Comparison of ENCODE assay signal across 8 cellular contexts in genomic region chr16:73032548-73033270, GRCh38. TPM values are rescaled to one million over a fixed set of nuclear protein-coding genes. Genes with fewer than 3 reads are reported as not detected.
DNase-seq lines count a peak whose midpoint lies in the region; ATAC-seq and TF ChIP-seq lines count a peak whose summit lies in the region.

No MANE protein-coding gene starts in this region.

- H3K4me3 Mint-ChIP-seq in activated B cell treated with CpG ODN at 0.5 μM for 24 hours, result peak overlapping the region; percentile 45
- H3K4me3 Mint-ChIP-seq in nephron progenitor cell, result peak overlapping the region; percentile 71

- H3K9ac ChIP-seq in BLaER1 treated with 17β-estradiol and CSF1 and Interleukin-3, amounts not matched to agents 10 nM and 100 nM, result peak overlapping the region in 7 of 11 experiments; percentile 1 to 65 (median 33); a peak in 11 of 22 replicates

- H3K27ac Mint-ChIP-seq in activated B cell treated with CpG ODN at 0.5 μM for 24 hours (peak overlapping the region; percentile 53), nephron progenitor cell (peak overlapping the region; percentile 97)

- POLR2A ChIA-PET in activated B cell treated with CpG ODN at 0.5 μM for 24 hours (lab: Charles Lee), result interaction anchor here (0.6 kb wide), 1 partner anchor 387 kb away, joined by 3 read pairs; no protein-coding TSS in a partner anchor

- H4K20me1 ChIP-seq in BLaER1 treated with 17β-estradiol and CSF1 and Interleukin-3, amounts not matched to agents 10 nM and 100 nM, result peaks cover 0 to 93% (median 0%) of the 10 kb centered on the region in 11 experiments; a peak in 8 of 22 replicates

- H3K4me1 Mint-ChIP-seq in activated B cell treated with CpG ODN at 0.5 μM for 24 hours (peaks cover 45% of the 10 kb centered on the region), nephron progenitor cell (peaks cover 100% of the 10 kb centered on the region)

- H3K4me2 ChIP-seq in BLaER1 treated with 17β-estradiol and CSF1 and Interleukin-3, amounts not matched to agents 10 nM and 100 nM, result peak overlapping the region; percentile 55 to 96 (median 80)

- no peak for TF ChIP-seq CTCF in activated B cell treated with CpG ODN at 0.5 μM for 24 hours (IDR thresholded peaks at IDR 0.05)
- TF ChIP-seq CTCF in nephron progenitor cell (IDR thresholded peaks at IDR 0.05), result no peak
- no peak for TF ChIP-seq CTCF in omental fat pad (IDR thresholded peaks at IDR 0.05)

- intact Hi-C loops in activated B cell treated with CpG ODN at 0.5 μM for 24 hours (cut with micrococcal nuclease), result loop anchor here (5.0 to 10.0 kb wide), 2 partner anchors 35 to 248 kb away; no protein-coding TSS in a partner anchor

- H3K9me3 ChIP-seq in BLaER1 treated with 17β-estradiol and CSF1 and Interleukin-3, amounts not matched to agents 10 nM and 100 nM (replicated peaks in 1 of 11), result no peaks in the 10 kb centered on the region

- peaks cover 27% of the 10 kb centered on the region for H3K27me3 Mint-ChIP-seq in activated B cell treated with CpG ODN at 0.5 μM for 24 hours
- peaks cover 12% of the 10 kb centered on the region for H3K27me3 Mint-ChIP-seq in nephron progenitor cell (ENCODE audit: low read depth, poor library complexity)

- peak overlapping the region in 5 of 11 experiments; percentile 2 to 47 (median 8); a peak in 5 of 22 replicates for H3K27ac ChIP-seq in BLaER1 treated with 17β-estradiol and CSF1 and Interleukin-3, amounts not matched to agents 10 nM and 100 nM

- no peak for DNase-seq in activated B cell treated with CpG ODN at 0.5 μM for 24 hours
- no peak for DNase-seq in nephron progenitor cell
- DNase-seq in cortex of kidney (lab: John Stamatoyannopoulos, UW), result no peak
- no peak for DNase-seq in omental fat pad (ENCODE audit: low spot score)
- DNase-seq in GM19238 (ENCODE audit: insufficient read length, low spot score), result no peak

- H3K36me3 Mint-ChIP-seq in activated B cell treated with CpG ODN at 0.5 μM for 24 hours (ENCODE audit: low read depth) (no peaks in the 10 kb centered on the region), nephron progenitor cell (ENCODE audit: low read depth) (no peaks in the 10 kb centered on the region)

- peaks cover 0 to 16% (median 0%) of the 10 kb centered on the region in 11 experiments; a peak in 1 of 22 replicates for H3K36me3 ChIP-seq in BLaER1 treated with 17β-estradiol and CSF1 and Interleukin-3, amounts not matched to agents 10 nM and 100 nM

- peaks cover 38 to 82% (median 74%) of the 10 kb centered on the region in 11 experiments for H3K27me3 ChIP-seq in BLaER1 treated with 17β-estradiol and CSF1 and Interleukin-3, amounts not matched to agents 10 nM and 100 nM

- H3K4me1 ChIP-seq in BLaER1 treated with 17β-estradiol and CSF1 and Interleukin-3, amounts not matched to agents 10 nM and 100 nM, result peaks cover 45 to 77% (median 64%) of the 10 kb centered on the region in 10 experiments

- H3K9me3 Mint-ChIP-seq in activated B cell treated with CpG ODN at 0.5 μM for 24 hours (no peaks in the 10 kb centered on the region), nephron progenitor cell (no peaks in the 10 kb centered on the region)

- H3K4me3 ChIP-seq in BLaER1 treated with 17β-estradiol and CSF1 and Interleukin-3, amounts not matched to agents 10 nM and 100 nM, result peak overlapping the region in 7 of 10 experiments; percentile 4 to 35 (median 27); a peak in 12 of 20 replicates

- CTCF ChIA-PET in activated B cell treated with CpG ODN at 0.5 μM for 24 hours (lab: Charles Lee), result interaction anchor here (0.7 kb wide), 1 partner anchor 188 kb away, joined by 3 read pairs; no protein-coding TSS in a partner anchor

- peak; percentile 28 for ATAC-seq in GM21367 (IDR thresholded peaks at IDR 0.05; ENCODE audit: unreplicated experiment)
- no peak for ATAC-seq in activated B cell treated with CpG ODN at 0.5 μM for 24 hours (ENCODE audit: low read depth)
- no peak for ATAC-seq in HG03378 (IDR thresholded peaks at IDR 0.05; ENCODE audit: unreplicated experiment)
- no peak for ATAC-seq in omental fat pad (ENCODE audit: low FRiP score)

RNA-seq across cellular contexts. Expression of gene ZFHX3, which starts 15.2 kb away (rescaled TPM):
- total RNA-seq in activated B cell treated with CpG ODN at 0.5 μM for 24 hours, result 9.2 and 9.6 TPM in 2 replicates
- 10 to 100 TPM; 11.8 to 35.2 (median 13.7) TPM for total RNA-seq in omental fat pad
